In genomic region chr13:76672422-76672821, GRCh38 we compare ENCODE assay signal across 21 cellular contexts.
DNase-seq lines count a peak whose midpoint lies in the region; ATAC-seq and TF ChIP-seq lines count a peak whose summit lies in the region.
"Had no signal": no experiment of that assay in that cellular context is flagged by ENCODE, and none has a peak within 500 bp of the region (broad histone marks: within the 10 kb centered on the region; RNA-seq: fewer than 3 reads in every experiment).

No MANE protein-coding gene starts in this region.

- no peaks in the 10 kb centered on the region for H3K27me3 ChIP-seq in left ventricle myocardium inferior (ENCODE audit: low read depth)

- ATAC-seq in left ventricle myocardium superior: peak; percentile 62
- ATAC-seq in GM21619 (IDR thresholded peaks at IDR 0.05; ENCODE audit: unreplicated experiment): no peak
- ATAC-seq: activated naive CD4-positive, alpha-beta T cell treated with anti-CD3 and anti-CD28 coated beads, Interleukin-2, amount 50 U/mL, for 72 hours; natural killer cell treated with Interleukin-12 subunit alpha and Interleukin-12 subunit beta and Interleukin-15 and Interleukin-18, amount 100 ng/mL, for 72 hours; Panc1; stimulated activated naive CD8-positive, alpha-beta T cell treated with anti-CD3 and anti-CD28 coated beads, Interleukin-15, Interleukin-2, amounts not matched to agents 100 U/mL and 50 U/mL, for 24 hours had no signal

- in situ Hi-C loops in G401 (cut with HindIII; ENCODE audit: low sequenced_read_pairs): no loop called here

- DNase-seq in left ventricle myocardium superior: no peak
- DNase-seq in left ventricle myocardium inferior: no peak
- peak; percentile 66 for DNase-seq in astrocyte of the hippocampus (ENCODE audit: low read depth, low spot score)
- peak; percentile 84 for DNase-seq in iris pigment epithelial cell (ENCODE audit: low read depth)
- no peak for DNase-seq in G401 (ENCODE audit: low spot score)
- no peak for DNase-seq in activated gamma-delta T cell treated with Interleukin-2 at 50 U/mL for 16 hours
- DNase-seq in central memory CD4-positive, alpha-beta T cell: no peak
- DNase-seq: activated CD4-positive, alpha-beta T cell treated with anti-CD3 and anti-CD28 coated beads, Interleukin-2, amount 50 U/mL, for 48 hours; CD8-positive, alpha-beta memory T cell; DND-41; immature natural killer cell; NCI-H1436; NCI-H774; stimulated activated CD4-positive, alpha-beta T cell treated with anti-CD3 and anti-CD28 coated beads, Interleukin-15, amount 100 ng/mL, for 24 hours; stimulated activated naive CD8-positive, alpha-beta T cell treated with anti-CD3 and anti-CD28 coated beads, Interleukin-15, Interleukin-2, amounts not matched to agents 100 U/mL and 50 U/mL, for 24 hours; SW 1271 had no signal

- intact Hi-C loops in left ventricle myocardium superior (cut with micrococcal nuclease): loop anchor here (10.0 kb wide), 1 partner anchor 142 kb away; no protein-coding TSS in a partner anchor
- intact Hi-C loops in left ventricle myocardium inferior (cut with micrococcal nuclease): loop anchor here (10.0 kb wide), 1 partner anchor 142 kb away; no protein-coding TSS in a partner anchor

- H3K27ac ChIP-seq in left ventricle myocardium inferior (replicated peaks): no peak overlapping the region
- H3K27ac ChIP-seq: KMS-11 had no signal

- H3K36me3 ChIP-seq in left ventricle myocardium inferior: no peaks in the 10 kb centered on the region

- H3K4me1 ChIP-seq in left ventricle myocardium inferior: peaks cover 23% of the 10 kb centered on the region

- H3K4me3 ChIP-seq in left ventricle myocardium inferior: no peak overlapping the region

- no peak for TF ChIP-seq CTCF in left ventricle myocardium inferior (IDR thresholded peaks at IDR 0.05; ENCODE audit: borderline replicate concordance)

- no peaks in the 10 kb centered on the region for H3K9me3 ChIP-seq in left ventricle myocardium inferior (replicated peaks)

Comparison
In these comparisons a context has a peak if more than half of its experiments do, and no peak if none do; other contexts are left out.
1. DNase-seq: peak in astrocyte of the hippocampus (single experiment) and iris pigment epithelial cell (single experiment); none in left ventricle myocardium superior (single experiment), left ventricle myocardium inferior (single experiment), G401 (single experiment), activated gamma-delta T cell treated with Interleukin-2 at 50 U/mL for 16 hours (single experiment) and central memory CD4-positive, alpha-beta T cell (single experiment).